Comparison of ENCODE assay signal across 17 cellular contexts in the genomic region with DNA sequence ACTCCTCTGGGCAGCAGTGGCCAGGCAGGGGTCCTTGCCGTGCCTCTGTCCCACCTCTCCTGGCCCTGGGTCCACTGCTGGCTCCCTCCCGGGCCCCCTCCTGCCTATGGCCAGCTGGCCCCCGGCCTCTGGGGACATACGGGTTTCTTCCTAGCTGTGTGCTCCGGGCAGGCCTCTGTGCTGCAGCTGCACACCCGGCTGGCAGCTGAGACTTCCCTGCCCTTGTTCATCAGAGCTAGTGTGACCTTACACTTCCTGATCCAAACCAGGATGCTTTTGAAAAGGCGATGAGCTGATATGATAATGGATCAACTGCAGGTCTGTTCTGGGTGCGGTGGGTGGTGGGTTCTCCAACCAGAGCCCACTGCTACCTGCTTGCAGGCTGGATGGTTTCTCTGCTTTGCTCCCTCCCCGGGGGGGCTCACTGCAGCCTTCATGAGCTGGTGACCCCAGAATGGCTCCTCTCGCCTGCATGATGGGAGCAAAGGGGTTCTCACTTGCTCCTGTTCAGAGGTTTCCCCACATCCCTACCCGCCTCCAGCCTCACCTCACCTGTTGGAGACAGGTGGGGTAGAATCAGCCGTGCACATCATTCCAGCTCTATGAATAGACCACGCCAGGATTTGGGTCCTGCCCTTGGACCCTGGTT. TPM values are rescaled to one million over a fixed set of nuclear protein-coding genes. Genes with fewer than 3 reads are reported as not detected.
DNase-seq lines count a peak whose midpoint lies in the region; ATAC-seq, FAIRE-seq and TF ChIP-seq lines count a peak whose summit lies in the region.
"Had no signal": no experiment of that assay in that cellular context is flagged by ENCODE, and none has a peak within 500 bp of the region (broad histone marks: within the 10 kb centered on the region; RNA-seq: fewer than 3 reads in every experiment).

No MANE protein-coding gene starts in this region.

- H3K4me1 ChIP-seq in kidney (ENCODE audit: control insufficient read depth in 1 of 2, insufficient read depth in 1 of 2, low read depth in 1 of 2, low read length in 2 of 2), result no peaks in the 10 kb centered on the region
- H3K4me1 ChIP-seq: HAP-1 had no signal

- H3K4me1 Mint-ChIP-seq in stimulated activated naive B cell treated with anti-CD40 and anti-IgM and Interleukin-4, amounts not matched to agents 10 μg/mL and 1 μg/mL and 100 μg/mL, for 72 hours, result no peaks in the 10 kb centered on the region
- H3K4me1 Mint-ChIP-seq: B cell, IgD-negative memory B cell had no signal

- H3K4me3 ChIP-seq in H7 (ENCODE audit: insufficient read depth, low read depth, low read length) (no peak overlapping the region), bronchial epithelial cell (ENCODE audit: low read depth, low read length) (no peak overlapping the region), kidney (ENCODE audit: low read length in 2 of 2) (no peak overlapping the region)
- H3K4me3 ChIP-seq: HAP-1, PC-9 had no signal

- no peaks in the 10 kb centered on the region for H3K9me3 ChIP-seq in kidney (ENCODE audit: control insufficient read depth in 1 of 2, low read length in 2 of 2)
- H3K9me3 ChIP-seq: HAP-1 had no signal

- H3K9ac ChIP-seq in kidney (ENCODE audit: low read length in 2 of 2), result no peak overlapping the region

- no peak for ATAC-seq in HG03442 (IDR thresholded peaks at IDR 0.05; ENCODE audit: unreplicated experiment)
- ATAC-seq in stimulated activated naive B cell treated with anti-CD40 and anti-IgM and Interleukin-4, amounts not matched to agents 10 μg/mL and 1 μg/mL and 100 μg/mL, for 72 hours (replicated peaks), result no peak

- H3K36me3 ChIP-seq in H7 (replicated peaks; ENCODE audit: control insufficient read depth, insufficient read depth, low read length) (no peaks in the 10 kb centered on the region), bronchial epithelial cell (ENCODE audit: control insufficient read depth, insufficient read depth, low read length) (no peaks in the 10 kb centered on the region), kidney (ENCODE audit: control insufficient read depth in 1 of 2, insufficient read depth in 2 of 2, low read length in 2 of 2) (no peaks in the 10 kb centered on the region)
- H3K36me3 ChIP-seq: HAP-1 had no signal

- intact Hi-C loops in kidney (cut with DNase I), result no loop called here
- intact Hi-C loops in posterior cingulate gyrus (cut with DNase I), result loop anchor here (10.0 kb wide), 1 partner anchor 166 kb away; no protein-coding TSS in a partner anchor

- no peaks in the 10 kb centered on the region for H3K27me3 ChIP-seq in H7 (ENCODE audit: control insufficient read depth, insufficient read depth, low read length)
- no peaks in the 10 kb centered on the region for H3K27me3 ChIP-seq in bronchial epithelial cell (ENCODE audit: control insufficient read depth, insufficient read depth, low read length)

- H3K27me3 Mint-ChIP-seq in stimulated activated naive B cell treated with anti-CD40 and anti-IgM and Interleukin-4, amounts not matched to agents 10 μg/mL and 1 μg/mL and 100 μg/mL, for 72 hours, result peaks cover 10 to 32% of the 10 kb centered on the region in 2 donors

- peak; percentile 60 for DNase-seq in H7
- DNase-seq in bronchial epithelial cell (ENCODE audit: low read depth), result no peak
- DNase-seq in kidney, result peak; percentile 45
- DNase-seq in posterior cingulate gyrus, result peak in 6 of 10 donors; percentile 50 to 95 (median 76)
- DNase-seq in NOMO-1 (lab: John Stamatoyannopoulos, UW; ENCODE audit: unreplicated experiment in 2 of 2), result no peak
- no peak for DNase-seq in stimulated activated naive B cell treated with anti-CD40 and anti-IgM and Interleukin-4, amounts not matched to agents 10 μg/mL and 1 μg/mL and 100 μg/mL, for 72 hours
- DNase-seq in H54 (ENCODE audit: insufficient read length, low spot score), result no peak
- DNase-seq: ACHN, NCI-H1417 treated with DMSO at 0.1 percent for 48 hours, NCI-H226, NCI-H526, PC-9 had no signal

- no peak for TF ChIP-seq CTCF in bronchial epithelial cell (IDR thresholded peaks at IDR 0.05; ENCODE audit: insufficient read depth, low read length, severe bottlenecking)
- no peak for TF ChIP-seq CTCF in kidney (IDR thresholded peaks at IDR 0.05; ENCODE audit: borderline replicate concordance, extremely low read depth, insufficient read depth)

- H3K4me3 Mint-ChIP-seq in stimulated activated naive B cell treated with anti-CD40 and anti-IgM and Interleukin-4, amounts not matched to agents 10 μg/mL and 1 μg/mL and 100 μg/mL, for 72 hours, result no peak overlapping the region
- H3K4me3 Mint-ChIP-seq: B cell, IgD-negative memory B cell had no signal

- FAIRE-seq in bronchial epithelial cell (lab: Jason Lieb, UNC) (peak; percentile 32), kidney (lab: Jason Lieb, UNC) (no peak), H54 (lab: Jason Lieb, UNC) (no peak)

- no peak for TF ChIP-seq POLR2A in H54 (IDR thresholded peaks at IDR 0.05; ENCODE audit: low read depth, low read length)

- H3K27ac Mint-ChIP-seq in stimulated activated naive B cell treated with anti-CD40 and anti-IgM and Interleukin-4, amounts not matched to agents 10 μg/mL and 1 μg/mL and 100 μg/mL, for 72 hours, result no peak overlapping the region
- H3K27ac Mint-ChIP-seq: B cell had no signal

- H3K36me3 Mint-ChIP-seq in stimulated activated naive B cell treated with anti-CD40 and anti-IgM and Interleukin-4, amounts not matched to agents 10 μg/mL and 1 μg/mL and 100 μg/mL, for 72 hours, result no peaks in the 10 kb centered on the region
- H3K36me3 Mint-ChIP-seq: IgD-negative memory B cell had no signal

- no peak overlapping the region for H3K27ac ChIP-seq in kidney (ENCODE audit: low read depth in 2 of 2, low read length in 2 of 2)
- H3K27ac ChIP-seq: PC-9 had no signal

- no peaks in the 10 kb centered on the region for H3K9me3 Mint-ChIP-seq in stimulated activated naive B cell treated with anti-CD40 and anti-IgM and Interleukin-4, amounts not matched to agents 10 μg/mL and 1 μg/mL and 100 μg/mL, for 72 hours

RNA-seq across cellular contexts. Expression of a gene that starts 13.3 kb away (rescaled TPM):
- total RNA-seq in H7 (2014; rRNA removed; shearing (Covaris generic)), result 9.9 and 12.8 TPM in 2 replicates
- total RNA-seq in bronchial epithelial cell (under 0.01 TPM in 1 of 2 replicates, not detected in the other), kidney (3.7 TPM)
- 0.82 TPM for polyA plus RNA-seq in kidney (ENCODE audit: insufficient read depth, low read depth, low replicate concordance)
- total RNA-seq: B cell, LHCN-M2, PC-9 had no signal
- polyA plus RNA-seq: IgD-negative memory B cell had no signal

Comparison
In these comparisons a context has a peak if more than half of its experiments do, and no peak if none do; other contexts are left out.
1. DNase-seq: peak in H7 (single experiment), kidney (single experiment) and posterior cingulate gyrus (6 of 10); none in bronchial epithelial cell (single experiment), NOMO-1 (0 of 2), stimulated activated naive B cell treated with anti-CD40 and anti-IgM and Interleukin-4, amounts not matched to agents 10 μg/mL and 1 μg/mL and 100 μg/mL, for 72 hours (single experiment) and H54 (single experiment).